In genomic region chr1:44268054-44268453, GRCh38 we compare ENCODE assay signal across 19 cellular contexts. TPM values are rescaled to one million over a fixed set of nuclear protein-coding genes. Genes with fewer than 3 reads are reported as not detected.
A peak's percentile ranks its signal among the peaks of the same experiment; 100 is the strongest.
DNase-seq lines count a peak whose midpoint lies in the region; ATAC-seq and TF ChIP-seq lines count a peak whose summit lies in the region.
"Had no signal": no experiment of that assay in that cellular context is flagged by ENCODE, and none has a peak within 500 bp of the region (broad histone marks: within the 10 kb centered on the region; RNA-seq: fewer than 3 reads in every experiment).

No MANE protein-coding gene starts in this region.

- WGBS in hepatocyte (ENCODE audit: low lambda C conversion rate, missing lambda C conversion rate): 100% methylated on average over 1 of the region's 1 CpG

- H2AFZ ChIP-seq in hepatocyte: no peak overlapping the region

- no peaks in the 10 kb centered on the region for H3K9me3 ChIP-seq in hepatocyte (ENCODE audit: low read depth)
- H3K9me3 ChIP-seq in mucosa of rectum (ENCODE audit: control insufficient read depth in 2 of 2, low read length in 2 of 2): no peaks in the 10 kb centered on the region
- no peaks in the 10 kb centered on the region for H3K9me3 ChIP-seq in effector memory CD4-positive, alpha-beta T cell (ENCODE audit: control insufficient read depth, low read length)
- H3K9me3 ChIP-seq: BE2C had no signal

- peaks cover 33% of the 10 kb centered on the region for H3K4me1 ChIP-seq in hepatocyte (ENCODE audit: insufficient read depth)
- peaks cover 83 to 91% of the 10 kb centered on the region in 2 donors for H3K4me1 ChIP-seq in mucosa of rectum (ENCODE audit: control insufficient read depth in 2 of 2, insufficient read depth in 2 of 2, low read length in 2 of 2)
- H3K4me1 ChIP-seq in effector memory CD4-positive, alpha-beta T cell (ENCODE audit: control insufficient read depth, insufficient read depth, low read length, poor library complexity, severe bottlenecking): no peaks in the 10 kb centered on the region
- H3K4me1 ChIP-seq: BE2C had no signal

- H3K4me3 ChIP-seq in hepatocyte: no peak overlapping the region
- peak overlapping the region; percentile 17 to 34 for H3K4me3 ChIP-seq in mucosa of rectum (ENCODE audit: low read length in 2 of 2)
- no peak overlapping the region for H3K4me3 ChIP-seq in effector memory CD4-positive, alpha-beta T cell (ENCODE audit: insufficient read depth, low read depth, low read length, poor library complexity, severe bottlenecking)
- H3K4me3 ChIP-seq: K562 had no signal

- no peak for ATAC-seq in GM19395 (IDR thresholded peaks at IDR 0.05; ENCODE audit: unreplicated experiment)
- ATAC-seq: HCT116, K562 had no signal

- H4K20me1 ChIP-seq in hepatocyte (ENCODE audit: insufficient read depth, poor library complexity, severe bottlenecking): no peaks in the 10 kb centered on the region

- H3K9me2 ChIP-seq in hepatocyte (replicated peaks; ENCODE audit: insufficient read depth): no peaks in the 10 kb centered on the region

- H3K4me2 ChIP-seq in hepatocyte: no peak overlapping the region

- H3K27ac ChIP-seq in hepatocyte: peak overlapping the region; percentile 66
- peak overlapping the region; percentile 84 to 85 for H3K27ac ChIP-seq in mucosa of rectum (ENCODE audit: low read depth in 2 of 2, low read length in 2 of 2)
- no peak overlapping the region for H3K27ac ChIP-seq in effector memory CD4-positive, alpha-beta T cell (ENCODE audit: insufficient read depth, low read length, poor library complexity, severe bottlenecking)

- peak overlapping the region in 1 of 2 donors; percentile 14 for H3K9ac ChIP-seq in mucosa of rectum (ENCODE audit: low read depth in 1 of 2, low read length in 2 of 2)

- H3K79me2 ChIP-seq in hepatocyte: no peaks in the 10 kb centered on the region

- H3K36me3 ChIP-seq in hepatocyte (replicated peaks; ENCODE audit: insufficient read depth, low read depth) (no peaks in the 10 kb centered on the region), mucosa of rectum (ENCODE audit: control insufficient read depth in 2 of 2, insufficient read depth in 2 of 2, low read length in 2 of 2) (no peaks in the 10 kb centered on the region)
- no peaks in the 10 kb centered on the region for H3K36me3 ChIP-seq in effector memory CD4-positive, alpha-beta T cell (ENCODE audit: control insufficient read depth, insufficient read depth, low read length)
- H3K36me3 ChIP-seq: BE2C had no signal

- no peak for TF ChIP-seq CTCF in hepatocyte (IDR thresholded peaks at IDR 0.05; ENCODE audit: poor library complexity)

- H3K27me3 ChIP-seq in hepatocyte: no peaks in the 10 kb centered on the region
- no peaks in the 10 kb centered on the region for H3K27me3 ChIP-seq in mucosa of rectum (ENCODE audit: control insufficient read depth in 2 of 2, insufficient read depth in 2 of 2, low read length in 2 of 2)
- H3K27me3 ChIP-seq in effector memory CD4-positive, alpha-beta T cell (replicated peaks; ENCODE audit: control insufficient read depth, insufficient read depth, low read length, poor library complexity, severe bottlenecking): no peaks in the 10 kb centered on the region
- H3K27me3 ChIP-seq: BE2C had no signal

- peak; percentile 7 for DNase-seq in LoVo (ENCODE audit: low spot score)
- DNase-seq in hepatocyte (ENCODE audit: low spot score): no peak
- DNase-seq in effector memory CD4-positive, alpha-beta T cell: no peak
- no peak for DNase-seq in DMS79 (lab: John Stamatoyannopoulos, UW)
- DNase-seq: ACHN; BE2C; C1 segment of cervical spinal cord; Calu3; CD4-positive, CD25-positive, alpha-beta regulatory T cell; CD8-positive, alpha-beta memory T cell; GDM1; GOT3; H7; HFFc6; IMR-90 had no signal

RNA-seq across cellular contexts. Expression of gene DMAP1, which starts 54.8 kb away (rescaled TPM):
- total RNA-seq in hepatocyte: 28.8 and 34.4 TPM in 2 replicates
- 46.7 and 61.8 TPM in 2 replicates for polyA plus RNA-seq in hepatocyte

Comparison
In these comparisons a context has a peak if more than half of its experiments do, and no peak if none do; other contexts are left out.
1. H3K4me3 ChIP-seq: peak in mucosa of rectum (2 of 2); none in hepatocyte (single experiment) and effector memory CD4-positive, alpha-beta T cell (single experiment).